1 cellular context compared by ENCODE assay signal in the genomic region with DNA sequence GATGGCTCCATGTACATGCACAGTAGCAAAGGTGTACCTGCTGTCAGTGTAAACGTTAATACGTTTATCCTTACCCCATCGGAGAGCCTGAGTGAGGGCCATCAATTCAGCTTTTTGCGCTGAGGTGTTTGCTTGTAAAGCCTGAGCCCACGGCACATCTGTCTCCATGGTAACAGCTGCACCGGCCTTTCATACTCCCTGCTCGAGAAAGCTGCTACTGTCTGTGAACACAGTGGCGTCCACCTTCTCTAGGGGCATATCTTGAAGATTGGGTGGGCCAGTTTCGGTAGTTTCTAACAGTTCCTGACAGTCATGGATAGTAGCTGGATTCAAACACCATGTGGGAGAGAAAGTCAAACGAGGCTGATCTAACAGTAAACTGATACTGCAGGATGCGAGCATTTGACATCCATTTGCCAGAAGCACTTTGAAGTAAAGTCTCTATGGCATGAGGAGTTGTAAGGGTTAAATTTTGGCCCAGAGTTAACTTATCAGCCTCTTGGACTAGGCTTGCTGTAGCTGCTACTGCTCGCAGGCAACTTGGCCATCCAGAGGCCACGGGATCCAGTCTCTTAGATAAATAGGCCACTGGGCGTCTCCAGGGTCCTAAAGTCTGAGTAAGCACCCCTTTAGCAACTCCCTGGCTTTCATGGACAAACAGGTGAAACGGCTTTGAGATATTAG.
TF ChIP-seq lines count a peak whose summit lies in the region.

No MANE protein-coding gene starts in this region.

TF ChIP-seq in SK-N-SH, 30 proteins besides CTCF, POLR2A, EP300 and RAD21 (continued from another document):
- TF ChIP-seq TAF1 (IDR thresholded peaks at IDR 0.05; ENCODE audit: borderline replicate concordance, low read depth, low read length) (no peak), MXI1 (IDR thresholded peaks at IDR 0.05; ENCODE audit: low read depth, low read length) (no peak)
